In the genomic region with DNA sequence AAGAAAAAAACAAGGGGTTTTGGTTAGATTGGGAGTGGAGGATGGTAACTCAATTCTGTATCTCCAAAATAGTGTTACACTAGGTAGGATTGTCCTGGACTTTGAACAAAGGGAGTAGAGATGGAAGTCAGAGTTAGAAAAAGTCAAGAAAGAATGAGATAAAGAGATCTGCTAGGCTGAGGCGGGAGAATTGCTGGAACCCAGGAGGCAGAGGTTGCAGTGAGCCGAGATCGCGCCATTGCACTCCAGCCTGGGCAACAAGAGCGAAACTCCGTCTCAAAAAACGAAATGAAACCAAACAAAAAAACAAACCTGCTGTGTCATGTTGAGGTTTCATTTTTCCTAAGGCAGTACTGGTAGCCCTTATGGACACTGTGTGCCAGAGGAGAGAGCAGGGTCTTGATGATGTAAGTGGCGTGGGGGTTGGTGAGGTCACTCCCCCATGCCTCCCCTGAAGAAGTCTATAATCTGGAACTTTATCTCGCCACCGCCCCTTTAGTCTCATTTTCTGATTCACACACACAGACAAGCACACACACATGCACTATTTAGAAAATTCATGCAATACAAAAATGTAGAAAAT, we compare ENCODE assay signal across 9 cellular contexts. TPM values are rescaled to one million over a fixed set of nuclear protein-coding genes. Genes with fewer than 3 reads are reported as not detected.
A peak's percentile ranks its signal among the peaks of the same experiment; 100 is the strongest.
DNase-seq lines count a peak whose midpoint lies in the region; ATAC-seq and TF ChIP-seq lines count a peak whose summit lies in the region.
"Had no signal": no experiment of that assay in that cellular context is flagged by ENCODE, and none has a peak within 500 bp of the region (broad histone marks: within the 10 kb centered on the region; RNA-seq: fewer than 3 reads in every experiment).

No MANE protein-coding gene starts in this region.

- H3K4me3 Mint-ChIP-seq in activated T-helper 2 cell treated with anti-CD3 and anti-CD28 coated beads, Interferon-gamma antibody, Interleukin-2, Interleukin-4, amounts not matched to agents 10 μg/mL and 5 μg/mL and 100 μg/mL, durations not matched to agents 14 hours and 24 hours and 36 hours (ENCODE audit: low read depth), result peak overlapping the region; percentile 63

- no peaks in the 10 kb centered on the region for H3K36me3 Mint-ChIP-seq in activated T-helper 2 cell treated with anti-CD3 and anti-CD28 coated beads, Interferon-gamma antibody, Interleukin-2, Interleukin-4, amounts not matched to agents 10 μg/mL and 5 μg/mL and 100 μg/mL, durations not matched to agents 14 hours and 24 hours and 36 hours (ENCODE audit: low read depth)

- DNase-seq in HuH-7 (ENCODE audit: low spot score) (peak; percentile 28), renal cortical epithelial cell (ENCODE audit: low read depth) (peak; percentile 27), amygdala (lab: John Stamatoyannopoulos, UW) (no peak), GM10266 (ENCODE audit: extremely low spot score) (no peak), retina (no peak)
- DNase-seq in activated T-helper 2 cell treated with anti-CD3 and anti-CD28 coated beads, Interferon-gamma antibody, Interleukin-2, Interleukin-4, amounts not matched to agents 10 μg/mL and 5 μg/mL and 100 μg/mL, durations not matched to agents 14 hours and 24 hours and 36 hours (ENCODE audit: low spot score), result peak; percentile 11

- TF ChIP-seq POLR2A in GM18951 (IDR thresholded peaks at IDR 0.05; ENCODE audit: extremely low read depth, insufficient read depth, insufficient read length), result peak; percentile 35

- TF ChIP-seq CTCF in GM10266 (IDR thresholded peaks at IDR 0.05; ENCODE audit: control insufficient read depth, insufficient read depth, low read depth, missing control alignments), result no peak

- in situ Hi-C loops in GM18951 (cut with MboI; ENCODE audit: low sequenced_read_pairs, unreplicated experiment), result no loop called here

- no peaks in the 10 kb centered on the region for H3K9me3 Mint-ChIP-seq in activated T-helper 2 cell treated with anti-CD3 and anti-CD28 coated beads, Interferon-gamma antibody, Interleukin-2, Interleukin-4, amounts not matched to agents 10 μg/mL and 5 μg/mL and 100 μg/mL, durations not matched to agents 14 hours and 24 hours and 36 hours

- H3K27ac Mint-ChIP-seq in activated T-helper 2 cell treated with anti-CD3 and anti-CD28 coated beads, Interferon-gamma antibody, Interleukin-2, Interleukin-4, amounts not matched to agents 10 μg/mL and 5 μg/mL and 100 μg/mL, durations not matched to agents 14 hours and 24 hours and 36 hours, result peak overlapping the region; percentile 40

- ATAC-seq in GM21786 (IDR thresholded peaks at IDR 0.05; ENCODE audit: unreplicated experiment), result no peak

- intact Hi-C loops in activated T-helper 2 cell treated with anti-CD3 and anti-CD28 coated beads, Interferon-gamma antibody, Interleukin-2, Interleukin-4, amounts not matched to agents 10 μg/mL and 5 μg/mL and 100 μg/mL, durations not matched to agents 14 hours and 24 hours and 36 hours (cut with micrococcal nuclease), result loop anchor here (5.0 kb wide), 1 partner anchor 65 kb away; a partner anchor contains a TSS

- peaks cover 15% of the 10 kb centered on the region for H3K27me3 Mint-ChIP-seq in activated T-helper 2 cell treated with anti-CD3 and anti-CD28 coated beads, Interferon-gamma antibody, Interleukin-2, Interleukin-4, amounts not matched to agents 10 μg/mL and 5 μg/mL and 100 μg/mL, durations not matched to agents 14 hours and 24 hours and 36 hours (ENCODE audit: low read depth)

- peaks cover 9% of the 10 kb centered on the region for H3K4me1 Mint-ChIP-seq in activated T-helper 2 cell treated with anti-CD3 and anti-CD28 coated beads, Interferon-gamma antibody, Interleukin-2, Interleukin-4, amounts not matched to agents 10 μg/mL and 5 μg/mL and 100 μg/mL, durations not matched to agents 14 hours and 24 hours and 36 hours (ENCODE audit: low read depth)

RNA-seq across cellular contexts. Expression of a gene that starts 10.5 kb away (rescaled TPM):
- not detected in 2 replicates for total RNA-seq in activated T-helper 2 cell treated with anti-CD3 and anti-CD28 coated beads, Interferon-gamma antibody, Interleukin-2, Interleukin-4, amounts not matched to agents 10 μg/mL and 5 μg/mL and 100 μg/mL, durations not matched to agents 14 hours and 24 hours and 36 hours
- 0.25 TPM in 1 of 2 replicates, not detected in the other for total RNA-seq in renal cortical epithelial cell
- total RNA-seq: subcutaneous adipose tissue had no signal

Comparison
In these comparisons a context has a peak if more than half of its experiments do, and no peak if none do; other contexts are left out.
1. DNase-seq: peak in HuH-7 (single experiment), activated T-helper 2 cell treated with anti-CD3 and anti-CD28 coated beads, Interferon-gamma antibody, Interleukin-2, Interleukin-4, amounts not matched to agents 10 μg/mL and 5 μg/mL and 100 μg/mL, durations not matched to agents 14 hours and 24 hours and 36 hours (single experiment) and renal cortical epithelial cell (single experiment); none in amygdala (0 of 56), GM10266 (single experiment) and retina (single experiment).